Comparison of ENCODE assay signal across 17 cellular contexts in the genomic region with DNA sequence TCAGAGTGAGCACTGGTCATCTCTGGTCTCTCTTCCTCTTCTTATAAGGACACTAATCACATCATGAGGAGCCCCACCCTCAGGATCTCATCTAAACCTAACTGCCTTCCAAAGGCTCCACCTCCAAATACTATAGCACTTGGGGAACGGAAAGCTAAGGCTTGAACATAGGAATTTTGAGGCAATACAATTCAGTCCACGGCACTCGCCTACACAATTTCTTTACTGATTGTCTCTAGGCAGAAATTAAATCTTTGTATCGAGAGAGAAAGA.
"Had no signal": no experiment of that assay in that cellular context is flagged by ENCODE, and none has a peak within 500 bp of the region (broad histone marks: within the 10 kb centered on the region; RNA-seq: fewer than 3 reads in every experiment).

No MANE protein-coding gene starts in this region.

- H3K36me3 Mint-ChIP-seq: activated naive CD4-positive, alpha-beta T cell treated with anti-CD3 and anti-CD28 coated beads, Interleukin-2, amount 50 U/mL, for 72 hours had no signal

- H3K27ac Mint-ChIP-seq: activated naive CD4-positive, alpha-beta T cell treated with anti-CD3 and anti-CD28 coated beads, Interleukin-2, amount 50 U/mL, for 72 hours; activated T-helper 1 cell treated with anti-CD3 and anti-CD28 coated beads, Interleukin-12 subunit alpha, Interleukin-12 subunit beta, Interleukin-2, Interleukin-4 antibody, amounts not matched to agents 30 ng/mL and 10 ng/mL and 1 ng/mL, durations not matched to agents 14 hours and 24 hours and 36 hours; T-helper 1 cell treated with Interleukin-12 subunit alpha and Interleukin-12 subunit beta and Interleukin-4 antibody, amounts not matched to agents 30 μg/mL and 1 μg/mL, for 36 hours had no signal

- DNase-seq: activated CD4-positive, alpha-beta T cell treated with anti-CD3 and anti-CD28 coated beads for 1 hour; activated CD4-positive, alpha-beta T cell treated with anti-CD3 and anti-CD28 coated beads, Interleukin-2, amount 50 U/mL, for 48 hours; activated gamma-delta T cell treated with Interleukin-2 at 50 U/mL for 16 hours; adrenal gland; effector CD4-positive, alpha-beta T cell; gastrocnemius medialis; heart left ventricle; left lung; midbrain; psoas muscle; right cardiac atrium; stimulated activated CD4-positive, alpha-beta T cell treated with anti-CD3 and anti-CD28 coated beads, Interleukin-4, amount 100 ng/mL, for 1 hour had no signal

- H3K9me3 ChIP-seq: adrenal gland, gastrocnemius medialis, left lung, psoas muscle had no signal

- H3K9me3 Mint-ChIP-seq: activated naive CD4-positive, alpha-beta T cell treated with anti-CD3 and anti-CD28 coated beads, Interleukin-2, amount 50 U/mL, for 72 hours; activated T-helper 1 cell treated with anti-CD3 and anti-CD28 coated beads, Interleukin-12 subunit alpha, Interleukin-12 subunit beta, Interleukin-2, Interleukin-4 antibody, amounts not matched to agents 30 ng/mL and 10 ng/mL and 1 ng/mL, durations not matched to agents 14 hours and 24 hours and 36 hours; T-helper 1 cell treated with Interleukin-12 subunit alpha and Interleukin-12 subunit beta and Interleukin-4 antibody, amounts not matched to agents 30 μg/mL and 1 μg/mL, for 36 hours had no signal

- H3K27me3 ChIP-seq: adrenal gland, gastrocnemius medialis, heart left ventricle, left lung had no signal

- H3K4me3 Mint-ChIP-seq: activated T-helper 1 cell treated with anti-CD3 and anti-CD28 coated beads, Interleukin-12 subunit alpha, Interleukin-12 subunit beta, Interleukin-2, Interleukin-4 antibody, amounts not matched to agents 30 ng/mL and 10 ng/mL and 1 ng/mL, durations not matched to agents 14 hours and 24 hours and 36 hours; T-helper 1 cell treated with Interleukin-12 subunit alpha and Interleukin-12 subunit beta and Interleukin-4 antibody, amounts not matched to agents 30 μg/mL and 1 μg/mL, for 36 hours had no signal

- ATAC-seq: activated naive CD4-positive, alpha-beta T cell treated with anti-CD3 and anti-CD28 coated beads, Interleukin-2, amount 50 U/mL, for 72 hours; esophagus mucosa; gastrocnemius medialis; heart left ventricle; left lung; psoas muscle; right cardiac atrium had no signal

- H3K4me3 ChIP-seq: adrenal gland, gastrocnemius medialis, heart left ventricle, left lung, psoas muscle, skin epidermis had no signal

- H3K27ac ChIP-seq: adrenal gland, gastrocnemius medialis, left lung, psoas muscle, skin epidermis had no signal

- H3K36me3 ChIP-seq: adrenal gland, gastrocnemius medialis, heart left ventricle, left lung had no signal
